ENCODE assay signal across 9 cellular contexts in the genomic region with DNA sequence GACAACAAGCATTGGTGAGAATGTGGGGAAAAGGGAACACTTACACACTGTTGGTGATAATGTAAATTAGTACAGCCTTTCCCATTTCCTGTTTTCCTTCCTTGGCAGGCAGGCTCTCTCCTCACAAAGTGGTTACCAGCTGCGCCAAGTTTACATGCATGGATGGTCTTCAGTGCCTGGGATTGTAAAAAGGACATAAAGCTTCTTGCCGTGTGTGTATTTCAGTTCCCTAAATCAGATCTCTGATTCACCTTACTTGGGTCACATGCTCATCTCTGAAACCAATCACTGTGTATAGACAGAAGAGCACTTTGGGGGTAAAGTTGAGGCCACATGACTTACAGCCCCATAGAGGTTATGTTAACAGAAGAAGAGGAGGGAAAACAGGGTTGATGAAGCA.
DNase-seq lines count a peak whose midpoint lies in the region; ATAC-seq lines count a peak whose summit lies in the region.
"Had no signal": no experiment of that assay in that cellular context is flagged by ENCODE, and none has a peak within 500 bp of the region (broad histone marks: within the 10 kb centered on the region; RNA-seq: fewer than 3 reads in every experiment).

No MANE protein-coding gene starts in this region.

- DNase-seq in NCI-H2081 treated with DMSO at 0.1 percent for 48 hours (lab: John Stamatoyannopoulos, UW), result peak; percentile 56
- DNase-seq in kidney tubule cell (ENCODE audit: low spot score), result peak; percentile 65
- DNase-seq in effector memory CD8-positive, alpha-beta T cell, result no peak
- DNase-seq in Right ventricle myocardium superior, result no peak
- no peak for DNase-seq in activated CD4-positive, alpha-beta T cell treated with anti-CD3 and anti-CD28 coated beads for 36 hours
- DNase-seq in GM19238 (ENCODE audit: insufficient read length, low spot score), result no peak

- POLR2A ChIA-PET in activated CD4-positive, alpha-beta T cell treated with anti-CD3 and anti-CD28 coated beads for 36 hours (lab: Charles Lee), result no interaction called here

- CTCF ChIA-PET in activated CD4-positive, alpha-beta T cell treated with anti-CD3 and anti-CD28 coated beads for 36 hours (lab: Charles Lee), result no interaction called here

- intact Hi-C loops in Right ventricle myocardium superior (cut with DNase I), result no loop called here
- intact Hi-C loops in activated CD4-positive, alpha-beta T cell treated with anti-CD3 and anti-CD28 coated beads for 36 hours (cut with DNase I, micrococcal nuclease), result no loop called here

- H3K27ac Mint-ChIP-seq in effector memory CD8-positive, alpha-beta T cell, result no peak overlapping the region
- H3K27ac Mint-ChIP-seq in activated CD4-positive, alpha-beta T cell treated with anti-CD3 and anti-CD28 coated beads for 36 hours, result no peak overlapping the region
- H3K27ac Mint-ChIP-seq: stimulated activated effector memory CD8-positive, alpha-beta T cell treated with anti-CD3 and anti-CD28 coated beads, Interleukin-12 subunit alpha, Interleukin-12 subunit beta, amount 100 ng/mL, for 72 hours had no signal

- H3K27me3 Mint-ChIP-seq in effector memory CD8-positive, alpha-beta T cell, result peaks cover 11 to 35% of the 10 kb centered on the region in 2 donors
- peaks cover 10% of the 10 kb centered on the region for H3K27me3 Mint-ChIP-seq in activated CD4-positive, alpha-beta T cell treated with anti-CD3 and anti-CD28 coated beads for 36 hours

- peaks cover 0 to 1% of the 10 kb centered on the region in 2 donors for H3K9me3 Mint-ChIP-seq in effector memory CD8-positive, alpha-beta T cell
- H3K9me3 Mint-ChIP-seq in activated CD4-positive, alpha-beta T cell treated with anti-CD3 and anti-CD28 coated beads for 36 hours (ENCODE audit: low read depth), result no peaks in the 10 kb centered on the region
- H3K9me3 Mint-ChIP-seq: stimulated activated effector memory CD8-positive, alpha-beta T cell treated with anti-CD3 and anti-CD28 coated beads, Interleukin-12 subunit alpha, Interleukin-12 subunit beta, amount 100 ng/mL, for 72 hours had no signal

- no peaks in the 10 kb centered on the region for H3K36me3 Mint-ChIP-seq in effector memory CD8-positive, alpha-beta T cell (ENCODE audit: insufficient read depth)
- no peaks in the 10 kb centered on the region for H3K36me3 Mint-ChIP-seq in activated CD4-positive, alpha-beta T cell treated with anti-CD3 and anti-CD28 coated beads for 36 hours (ENCODE audit: low read depth)
- H3K36me3 Mint-ChIP-seq: stimulated activated effector memory CD8-positive, alpha-beta T cell treated with anti-CD3 and anti-CD28 coated beads, Interleukin-12 subunit alpha, Interleukin-12 subunit beta, amount 100 ng/mL, for 72 hours had no signal

- H3K4me1 Mint-ChIP-seq in effector memory CD8-positive, alpha-beta T cell (ENCODE audit: low read depth in 2 of 2), result no peaks in the 10 kb centered on the region
- H3K4me1 Mint-ChIP-seq in activated CD4-positive, alpha-beta T cell treated with anti-CD3 and anti-CD28 coated beads for 36 hours, result no peaks in the 10 kb centered on the region
- H3K4me1 Mint-ChIP-seq: stimulated activated effector memory CD8-positive, alpha-beta T cell treated with anti-CD3 and anti-CD28 coated beads, Interleukin-12 subunit alpha, Interleukin-12 subunit beta, amount 100 ng/mL, for 72 hours had no signal

- ATAC-seq in GM18909 (IDR thresholded peaks at IDR 0.05; ENCODE audit: poor library complexity, unreplicated experiment) (peak; percentile 88), HG02981 (IDR thresholded peaks at IDR 0.05; ENCODE audit: unreplicated experiment) (peak; percentile 52), Right ventricle myocardium superior (ENCODE audit: poor library complexity) (no peak)
- no peak for ATAC-seq in effector memory CD8-positive, alpha-beta T cell (replicated peaks)
- no peak for ATAC-seq in activated CD4-positive, alpha-beta T cell treated with anti-CD3 and anti-CD28 coated beads for 36 hours
- ATAC-seq: stimulated activated effector memory CD8-positive, alpha-beta T cell treated with anti-CD3 and anti-CD28 coated beads, Interleukin-12 subunit alpha, Interleukin-12 subunit beta, amount 100 ng/mL, for 72 hours had no signal

- no peak overlapping the region for H3K4me3 Mint-ChIP-seq in effector memory CD8-positive, alpha-beta T cell
- H3K4me3 Mint-ChIP-seq in activated CD4-positive, alpha-beta T cell treated with anti-CD3 and anti-CD28 coated beads for 36 hours, result no peak overlapping the region
- H3K4me3 Mint-ChIP-seq: stimulated activated effector memory CD8-positive, alpha-beta T cell treated with anti-CD3 and anti-CD28 coated beads, Interleukin-12 subunit alpha, Interleukin-12 subunit beta, amount 100 ng/mL, for 72 hours had no signal

Comparison
In these comparisons a context has a peak if more than half of its experiments do, and no peak if none do; other contexts are left out.
1. ATAC-seq: peak in GM18909 (single experiment) and HG02981 (single experiment); none in effector memory CD8-positive, alpha-beta T cell (single experiment), Right ventricle myocardium superior (single experiment) and activated CD4-positive, alpha-beta T cell treated with anti-CD3 and anti-CD28 coated beads for 36 hours (single experiment).
2. DNase-seq: peak in NCI-H2081 treated with DMSO at 0.1 percent for 48 hours (single experiment) and kidney tubule cell (single experiment); none in effector memory CD8-positive, alpha-beta T cell (0 of 3), Right ventricle myocardium superior (single experiment), activated CD4-positive, alpha-beta T cell treated with anti-CD3 and anti-CD28 coated beads for 36 hours (single experiment) and GM19238 (single experiment).